ENCODE assay signal across 26 cellular contexts in genomic region chr1:22410928-22411495, GRCh38.
"Had no signal": no experiment of that assay in that cellular context is flagged by ENCODE, and none has a peak within 500 bp of the region (broad histone marks: within the 10 kb centered on the region; RNA-seq: fewer than 3 reads in every experiment).

No MANE protein-coding gene starts in this region.

- H3K27me3 ChIP-seq: right atrium auricular region, tibial nerve had no signal

- DNase-seq: activated CD4-positive, alpha-beta T cell treated with anti-CD3 and anti-CD28 coated beads for 4 hours; activated CD4-positive, alpha-beta T cell treated with anti-CD3 and anti-CD28 coated beads, Interleukin-2, amount 50 U/mL, for 4 hours; activated CD4-positive, CD25-positive, alpha-beta regulatory T cell; activated gamma-delta T cell; activated naive CD4-positive, alpha-beta T cell treated with anti-CD3 and anti-CD28 coated beads, Interleukin-2, amount 50 U/mL, for 16 hours; activated naive CD8-positive, alpha-beta T cell treated with anti-CD3 and anti-CD28 coated beads, Interleukin-2, amount 50 U/mL, for 24 hours; activated T-cell treated with anti-CD3 and anti-CD28 coated beads for 4 hours; anterior cingulate cortex; dermis blood vessel endothelial cell; effector CD4-positive, alpha-beta T cell; esophagus squamous epithelium; hippocampal formation; kidney; left colon; naive thymus-derived CD8-positive, alpha-beta T cell; nucleus accumbens; stimulated activated CD4-positive, alpha-beta T cell treated with anti-CD3 and anti-CD28 coated beads, Interleukin-15, amount 100 ng/mL, for 24 hours; stimulated activated CD4-positive, alpha-beta T cell treated with anti-CD3 and anti-CD28 coated beads, Interleukin-2, amount 100 ng/mL, for 24 hours; stimulated activated naive B cell treated with anti-CD40 and anti-IgM and Interleukin-4, amounts not matched to agents 10 μg/mL and 1 μg/mL and 100 μg/mL, for 72 hours had no signal

- H3K4me1 Mint-ChIP-seq: activated naive CD8-positive, alpha-beta T cell treated with anti-CD3 and anti-CD28 coated beads, Interleukin-2, amount 50 U/mL, for 24 hours; naive thymus-derived CD8-positive, alpha-beta T cell; stimulated activated naive B cell treated with anti-CD40 and anti-IgM and Interleukin-4, amounts not matched to agents 10 μg/mL and 1 μg/mL and 100 μg/mL, for 72 hours had no signal

- H3K27ac Mint-ChIP-seq: activated naive CD8-positive, alpha-beta T cell treated with anti-CD3 and anti-CD28 coated beads, Interleukin-2, amount 50 U/mL, for 24 hours; activated T-helper 1 cell treated with anti-CD3 and anti-CD28 coated beads, Interleukin-12 subunit alpha, Interleukin-12 subunit beta, Interleukin-2, Interleukin-4 antibody, amounts not matched to agents 30 ng/mL and 10 ng/mL and 1 ng/mL, durations not matched to agents 14 hours and 24 hours and 36 hours; stimulated activated naive B cell treated with anti-CD40 and anti-IgM and Interleukin-4, amounts not matched to agents 10 μg/mL and 1 μg/mL and 100 μg/mL, for 72 hours had no signal

- H3K4me3 Mint-ChIP-seq: activated naive CD8-positive, alpha-beta T cell treated with anti-CD3 and anti-CD28 coated beads, Interleukin-2, amount 50 U/mL, for 24 hours; activated T-helper 1 cell treated with anti-CD3 and anti-CD28 coated beads, Interleukin-12 subunit alpha, Interleukin-12 subunit beta, Interleukin-2, Interleukin-4 antibody, amounts not matched to agents 30 ng/mL and 10 ng/mL and 1 ng/mL, durations not matched to agents 14 hours and 24 hours and 36 hours; naive thymus-derived CD8-positive, alpha-beta T cell; neural crest cell; stimulated activated naive B cell treated with anti-CD40 and anti-IgM and Interleukin-4, amounts not matched to agents 10 μg/mL and 1 μg/mL and 100 μg/mL, for 72 hours had no signal

- H3K36me3 Mint-ChIP-seq: naive thymus-derived CD8-positive, alpha-beta T cell; stimulated activated naive B cell treated with anti-CD40 and anti-IgM and Interleukin-4, amounts not matched to agents 10 μg/mL and 1 μg/mL and 100 μg/mL, for 72 hours had no signal

- H3K9me3 ChIP-seq: esophagus squamous epithelium, gastroesophageal sphincter, right atrium auricular region, tibial nerve had no signal

- H3K9ac ChIP-seq: parathyroid adenoma had no signal

- H3K9me3 Mint-ChIP-seq: activated naive CD8-positive, alpha-beta T cell treated with anti-CD3 and anti-CD28 coated beads, Interleukin-2, amount 50 U/mL, for 24 hours; activated T-helper 1 cell treated with anti-CD3 and anti-CD28 coated beads, Interleukin-12 subunit alpha, Interleukin-12 subunit beta, Interleukin-2, Interleukin-4 antibody, amounts not matched to agents 30 ng/mL and 10 ng/mL and 1 ng/mL, durations not matched to agents 14 hours and 24 hours and 36 hours; neural crest cell had no signal

- ATAC-seq: activated naive CD8-positive, alpha-beta T cell treated with anti-CD3 and anti-CD28 coated beads, Interleukin-2, amount 50 U/mL, for 24 hours; gastroesophageal sphincter; left colon; naive thymus-derived CD8-positive, alpha-beta T cell; stimulated activated naive B cell treated with anti-CD40 and anti-IgM and Interleukin-4, amounts not matched to agents 10 μg/mL and 1 μg/mL and 100 μg/mL, for 72 hours had no signal

- H2AFZ ChIP-seq: parathyroid adenoma had no signal

- H3K4me1 ChIP-seq: gastroesophageal sphincter, parathyroid adenoma, right atrium auricular region, tibial nerve had no signal

- H3K4me3 ChIP-seq: esophagus squamous epithelium, gastroesophageal sphincter, right atrium auricular region, tibial nerve had no signal

- H3K36me3 ChIP-seq: esophagus squamous epithelium, gastroesophageal sphincter, right atrium auricular region, tibial nerve had no signal

- H3K27ac ChIP-seq: epithelial cell of prostate, esophagus squamous epithelium, gastroesophageal sphincter, parathyroid adenoma, right atrium auricular region, tibial nerve had no signal
